Comparison of ENCODE assay signal across 18 cellular contexts in the genomic region with DNA sequence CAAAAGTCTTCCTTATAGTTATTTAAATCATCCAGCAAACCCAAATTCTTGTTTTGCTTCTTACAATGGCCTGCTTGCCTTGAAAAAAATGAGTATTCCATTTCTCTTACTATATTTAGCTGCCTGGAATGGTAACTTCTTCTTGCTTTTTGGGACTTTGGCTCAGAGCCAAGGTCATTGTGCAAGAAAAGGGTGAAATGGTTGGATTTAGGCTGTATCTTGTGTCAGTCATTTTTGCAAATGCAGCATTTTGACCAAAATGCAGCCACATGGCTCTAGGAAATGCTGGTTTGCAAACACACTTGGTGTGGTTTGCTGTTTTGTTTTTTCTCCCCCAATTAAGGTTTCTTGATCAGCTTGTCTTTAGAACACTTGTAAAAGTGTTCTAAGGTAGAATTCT.
DNase-seq lines count a peak whose midpoint lies in the region; ATAC-seq and TF ChIP-seq lines count a peak whose summit lies in the region.
"Had no signal": no experiment of that assay in that cellular context is flagged by ENCODE, and none has a peak within 500 bp of the region (broad histone marks: within the 10 kb centered on the region; RNA-seq: fewer than 3 reads in every experiment).

No MANE protein-coding gene starts in this region.

- POLR2A ChIA-PET in PC-3 (lab: Charles Lee; ENCODE audit: unreplicated experiment): no interaction called here

- H3K27ac ChIP-seq in PC-3 (ENCODE audit: low read length) (peak overlapping the region; percentile 82), coronary artery (peak overlapping the region in 1 of 2 donors; percentile 26), left lung (peak overlapping the region in 1 of 2 donors; percentile 30)

- intact Hi-C loops in PC-3 (cut with micrococcal nuclease): loop anchor here (1.0 to 2.0 kb wide), 5 partner anchors 58 to 241 kb away; a partner anchor contains a TSS
- intact Hi-C loops in left lung (cut with DNase I): no loop called here

- CTCF ChIA-PET in PC-3 (lab: Charles Lee): no interaction called here

- H3K36me3 ChIP-seq in PC-3 (ENCODE audit: low read depth, low read length) (no peaks in the 10 kb centered on the region), left lung (no peaks in the 10 kb centered on the region)
- H3K36me3 ChIP-seq: ascending aorta, thoracic aorta had no signal

- no peak overlapping the region for H3K4me3 ChIP-seq in PC-3 (ENCODE audit: low read length)
- H3K4me3 ChIP-seq in fibroblast of mammary gland (ENCODE audit: control insufficient read depth, low read depth, low read length): no peak overlapping the region
- no peak overlapping the region for H3K4me3 ChIP-seq in coronary artery
- H3K4me3 ChIP-seq in left lung: no peak overlapping the region
- H3K4me3 ChIP-seq: ascending aorta, thoracic aorta had no signal

- H3K9ac ChIP-seq in PC-3 (ENCODE audit: low read length): no peak overlapping the region; the same call in 1 of the 2 replicates

- H3K9me2 ChIP-seq in PC-3 (replicated peaks; ENCODE audit: low read length): no peaks in the 10 kb centered on the region

- H3K9me3 ChIP-seq in PC-3 (ENCODE audit: low read length): no peaks in the 10 kb centered on the region
- H3K9me3 ChIP-seq in left lung: peaks cover 0 to 2% of the 10 kb centered on the region in 2 donors
- H3K9me3 ChIP-seq: ascending aorta, thoracic aorta had no signal

- H3K4me1 ChIP-seq in PC-3 (ENCODE audit: insufficient read depth, low read length) (peaks cover 43% of the 10 kb centered on the region), left lung (peaks cover 6 to 10% of the 10 kb centered on the region in 2 donors)

- H4K20me1 ChIP-seq in PC-3 (ENCODE audit: low read length): no peaks in the 10 kb centered on the region

- no peaks in the 10 kb centered on the region for H3K79me2 ChIP-seq in PC-3 (ENCODE audit: low read length)

- BruUV-seq in PC-3 (replicated peaks; lab: Mats Ljungman, UMichigan): no TSS peak

- peaks cover 6% of the 10 kb centered on the region for H3F3A ChIP-seq in PC-3 (ENCODE audit: low read length, unreplicated experiment)

- H3K27me3 ChIP-seq in PC-3 (ENCODE audit: low read length) (no peaks in the 10 kb centered on the region), left lung (no peaks in the 10 kb centered on the region)
- H3K27me3 ChIP-seq: ascending aorta had no signal

- DNase-seq in EH (ENCODE audit: low read depth) (peak; percentile 38), PC-3 (no peak), fibroblast of mammary gland (ENCODE audit: low read depth) (peak; percentile 19), putamen (ENCODE audit: low spot score) (peak; percentile 7), foreskin melanocyte (no peak), coronary artery (ENCODE audit: low spot score) (no peak), left lung (no peak)
- DNase-seq: activated CD4-positive, alpha-beta T cell treated with anti-CD3 and anti-CD28 coated beads, Interleukin-2, amount 50 U/mL, for 48 hours; activated naive CD4-positive, alpha-beta T cell treated with Interleukin-2 at 50 U/mL for 16 hours; activated T-cell treated with anti-CD3 and anti-CD28 coated beads, Interleukin-2, amount 50 U/mL, for 1 hour; midbrain; NCI-H1417; NCI-H526; nephron progenitor cell; stimulated activated CD4-positive, alpha-beta T cell treated with anti-CD3 and anti-CD28 coated beads, Interleukin-15, amount 100 ng/mL, for 24 hours had no signal

- peak overlapping the region; percentile 47 for H3K4me2 ChIP-seq in PC-3 (ENCODE audit: low read length)

- ATAC-seq in PC-3 (no peak), left lung (no peak), GM19467 (IDR thresholded peaks at IDR 0.05; ENCODE audit: unreplicated experiment) (no peak)

- no peak overlapping the region for H2AFZ ChIP-seq in PC-3 (ENCODE audit: low read length)

- TF ChIP-seq CTCF in PC-3 (conservative IDR thresholded peaks at IDR 0.05; ENCODE audit: low read depth, low read length) (no peak), fibroblast of mammary gland (conservative IDR thresholded peaks at IDR 0.05; ENCODE audit: control insufficient read depth, insufficient read depth, low read depth, low read length) (no peak), coronary artery (IDR thresholded peaks at IDR 0.05) (no peak), left lung (IDR thresholded peaks at IDR 0.05) (no peak)

Comparison
In these comparisons a context has a peak if more than half of its experiments do, and no peak if none do; other contexts are left out.
1. DNase-seq: peak in EH (single experiment), fibroblast of mammary gland (single experiment) and putamen (single experiment); none in PC-3 (single experiment), foreskin melanocyte (single experiment), coronary artery (single experiment) and left lung (0 of 2).